Comparison of ENCODE assay signal across 25 cellular contexts in genomic region chr15:91346259-91346658, GRCh38.
"Had no signal": no experiment of that assay in that cellular context is flagged by ENCODE, and none has a peak within 500 bp of the region (broad histone marks: within the 10 kb centered on the region; RNA-seq: fewer than 3 reads in every experiment).

No MANE protein-coding gene starts in this region.

- DNase-seq: heart right ventricle; kidney glomerular epithelial cell; left cardiac atrium; lower lobe of right lung; mammary epithelial cell; mesenchymal stem cell; naive thymus-derived CD8-positive, alpha-beta T cell; nucleus accumbens; psoas muscle; stimulated activated CD4-positive, alpha-beta T cell treated with anti-CD3 and anti-CD28 coated beads, Interleukin-12 subunit alpha, Interleukin-12 subunit beta, amount 100 ng/mL, for 4 hours; stimulated activated CD4-positive, alpha-beta T cell treated with anti-CD3 and anti-CD28 coated beads, Interleukin-15, amount 100 ng/mL, for 24 hours; stimulated activated CD4-positive, alpha-beta T cell treated with anti-CD3 and anti-CD28 coated beads, Interleukin-2, amount 100 ng/mL, for 24 hours; stimulated activated CD4-positive, alpha-beta T cell treated with anti-CD3 and anti-CD28 coated beads, Interleukin-4, amount 100 ng/mL, for 1 hour; stimulated activated naive B cell treated with anti-CD40 and anti-IgM and Interleukin-4, amounts not matched to agents 10 μg/mL and 1 μg/mL and 100 μg/mL, for 72 hours; stimulated activated naive CD8-positive, alpha-beta T cell treated with anti-CD3 and anti-CD28 coated beads, Interleukin-15, Interleukin-2, amounts not matched to agents 100 U/mL and 50 U/mL, for 24 hours; stomach; testis; thyroid gland; transverse colon; upper lobe of left lung had no signal

- H3K36me3 ChIP-seq: heart right ventricle, lower lobe of right lung, stomach, thyroid gland, transverse colon, upper lobe of left lung had no signal

- H3K27ac ChIP-seq: heart right ventricle, hepatocyte, lower lobe of right lung, parathyroid adenoma, psoas muscle, skin epidermis, stomach, testis, thyroid gland, transverse colon, upper lobe of left lung had no signal

- H3K4me2 ChIP-seq: hepatocyte had no signal

- ATAC-seq: left cardiac atrium; left lobe of liver; lower lobe of right lung; naive thymus-derived CD8-positive, alpha-beta T cell; psoas muscle; sciatic nerve; stimulated activated naive B cell treated with anti-CD40 and anti-IgM and Interleukin-4, amounts not matched to agents 10 μg/mL and 1 μg/mL and 100 μg/mL, for 72 hours; stimulated activated naive CD8-positive, alpha-beta T cell treated with anti-CD3 and anti-CD28 coated beads, Interleukin-15, Interleukin-2, amounts not matched to agents 100 U/mL and 50 U/mL, for 24 hours had no signal

- H2AFZ ChIP-seq: hepatocyte, parathyroid adenoma had no signal

- H3K27me3 ChIP-seq: testis, thyroid gland, transverse colon, upper lobe of left lung had no signal

- H3K9ac ChIP-seq: parathyroid adenoma had no signal

- H3K4me1 ChIP-seq: lower lobe of right lung, parathyroid adenoma, psoas muscle, stomach, testis, thyroid gland, transverse colon, upper lobe of left lung had no signal

- H3K4me3 ChIP-seq: heart right ventricle, hepatocyte, lower lobe of right lung, psoas muscle, skin epidermis, stomach, testis, thyroid gland, transverse colon, upper lobe of left lung had no signal

- H3K9me3 ChIP-seq: lower lobe of right lung, psoas muscle, stomach, testis, thyroid gland, transverse colon, upper lobe of left lung had no signal

- H3K79me2 ChIP-seq: hepatocyte, parathyroid adenoma had no signal
